8 cellular contexts compared by ENCODE assay signal in genomic region chr12:101759396-101760047, GRCh38. TPM values are rescaled to one million over a fixed set of nuclear protein-coding genes. Genes with fewer than 3 reads are reported as not detected.
DNase-seq lines count a peak whose midpoint lies in the region; ATAC-seq and TF ChIP-seq lines count a peak whose summit lies in the region.

No MANE protein-coding gene starts in this region.

- H3K4me3 Mint-ChIP-seq in effector memory CD8-positive, alpha-beta T cell: no peak overlapping the region
- H3K4me3 Mint-ChIP-seq in neural crest cell: no peak overlapping the region
- no peak overlapping the region for H3K4me3 Mint-ChIP-seq in T-helper 2 cell treated with Interferon-gamma antibody and Interleukin-4, amounts not matched to agents 5 μg/mL and 100 μg/mL, for 36 hours

- H3K27me3 Mint-ChIP-seq in effector memory CD8-positive, alpha-beta T cell: no peaks in the 10 kb centered on the region
- H3K27me3 Mint-ChIP-seq in neural crest cell (ENCODE audit: low read depth): no peaks in the 10 kb centered on the region
- H3K27me3 Mint-ChIP-seq in T-helper 2 cell treated with Interferon-gamma antibody and Interleukin-4, amounts not matched to agents 5 μg/mL and 100 μg/mL, for 36 hours (ENCODE audit: low read depth): no peaks in the 10 kb centered on the region

- H3K27ac Mint-ChIP-seq in effector memory CD8-positive, alpha-beta T cell: no peak overlapping the region
- no peak overlapping the region for H3K27ac Mint-ChIP-seq in neural crest cell (ENCODE audit: unreplicated experiment)
- no peak overlapping the region for H3K27ac Mint-ChIP-seq in T-helper 2 cell treated with Interferon-gamma antibody and Interleukin-4, amounts not matched to agents 5 μg/mL and 100 μg/mL, for 36 hours

- peaks cover 51% of the 10 kb centered on the region for H3K36me3 Mint-ChIP-seq in effector memory CD8-positive, alpha-beta T cell (ENCODE audit: insufficient read depth)
- H3K36me3 Mint-ChIP-seq in neural crest cell (ENCODE audit: low read depth): peaks cover 3% of the 10 kb centered on the region
- H3K36me3 Mint-ChIP-seq in T-helper 2 cell treated with Interferon-gamma antibody and Interleukin-4, amounts not matched to agents 5 μg/mL and 100 μg/mL, for 36 hours (ENCODE audit: low read depth): peaks cover 34% of the 10 kb centered on the region

- peak; percentile 57 for ATAC-seq in GM21529 (IDR thresholded peaks at IDR 0.05; ENCODE audit: unreplicated experiment)
- ATAC-seq in effector memory CD8-positive, alpha-beta T cell (replicated peaks): peak; percentile 72

- H3K9me3 Mint-ChIP-seq in effector memory CD8-positive, alpha-beta T cell: no peaks in the 10 kb centered on the region
- no peaks in the 10 kb centered on the region for H3K9me3 Mint-ChIP-seq in neural crest cell
- no peaks in the 10 kb centered on the region for H3K9me3 Mint-ChIP-seq in T-helper 2 cell treated with Interferon-gamma antibody and Interleukin-4, amounts not matched to agents 5 μg/mL and 100 μg/mL, for 36 hours

- DNase-seq in COLO668 (lab: John Stamatoyannopoulos, UW; ENCODE audit: unreplicated experiment): peak; percentile 10
- peak; percentile 60 for DNase-seq in NCI-H69 (lab: John Stamatoyannopoulos, UW)
- peak in 1 of 3 experiments; percentile 6 for DNase-seq in effector memory CD8-positive, alpha-beta T cell
- DNase-seq in neural crest cell (ENCODE audit: low read depth, low spot score): no peak
- DNase-seq in activated T-cell treated with anti-CD3 and anti-CD28 coated beads, Interleukin-2, amount 50 U/mL, for 1 hour: no peak
- no peak for DNase-seq in T-helper 2 cell treated with Interferon-gamma antibody and Interleukin-4, amounts not matched to agents 5 μg/mL and 100 μg/mL, for 36 hours (ENCODE audit: low spot score)
- no peak for DNase-seq in activated effector memory CD4-positive, alpha-beta T cell treated with anti-CD3 and anti-CD28 coated beads, Interleukin-2, amount 50 U/mL, for 16 hours

- TF ChIP-seq CTCF in neural crest cell (conservative IDR thresholded peaks at IDR 0.05): peak; percentile 76

- H3K4me1 Mint-ChIP-seq in effector memory CD8-positive, alpha-beta T cell (ENCODE audit: low read depth in 2 of 2): peaks cover 0 to 8% of the 10 kb centered on the region in 2 donors
- H3K4me1 Mint-ChIP-seq in neural crest cell: no peaks in the 10 kb centered on the region
- peaks cover 3% of the 10 kb centered on the region for H3K4me1 Mint-ChIP-seq in T-helper 2 cell treated with Interferon-gamma antibody and Interleukin-4, amounts not matched to agents 5 μg/mL and 100 μg/mL, for 36 hours (ENCODE audit: low read depth)

RNA-seq across cellular contexts. Expression of gene SYCP3, which starts 20.3 kb away (rescaled TPM):
- 0.36 TPM in 1 of 2 replicates, not detected in the other for total RNA-seq in neural crest cell

Comparison
In these comparisons a context has a peak if more than half of its experiments do, and no peak if none do; other contexts are left out.
1. DNase-seq: peak in COLO668 (single experiment) and NCI-H69 (single experiment); none in neural crest cell (single experiment), activated T-cell treated with anti-CD3 and anti-CD28 coated beads, Interleukin-2, amount 50 U/mL, for 1 hour (single experiment), T-helper 2 cell treated with Interferon-gamma antibody and Interleukin-4, amounts not matched to agents 5 μg/mL and 100 μg/mL, for 36 hours (single experiment) and activated effector memory CD4-positive, alpha-beta T cell treated with anti-CD3 and anti-CD28 coated beads, Interleukin-2, amount 50 U/mL, for 16 hours (single experiment).